In the genomic region with DNA sequence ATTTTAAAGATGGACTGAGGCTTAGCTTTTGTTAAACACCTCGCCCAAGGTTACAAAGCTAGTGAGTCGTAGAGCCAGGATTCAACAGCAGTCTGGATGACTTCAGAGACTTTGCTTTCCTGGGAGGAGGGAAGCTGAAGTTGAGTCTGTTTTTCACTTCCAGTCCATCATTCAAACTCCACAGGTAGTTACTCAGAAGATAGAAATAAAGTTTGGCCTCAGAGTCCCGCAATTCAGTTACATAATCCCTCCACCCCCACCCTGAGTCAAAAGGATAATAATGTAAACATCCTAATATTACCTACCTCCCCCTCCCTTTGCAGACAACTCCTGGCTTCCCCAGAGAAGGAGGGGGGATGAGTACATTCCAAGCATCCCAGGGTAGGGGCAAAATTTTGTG, we compare ENCODE assay signal across 22 cellular contexts. TPM values are rescaled to one million over a fixed set of nuclear protein-coding genes. Genes with fewer than 3 reads are reported as not detected.
DNase-seq lines count a peak whose midpoint lies in the region; ATAC-seq and TF ChIP-seq lines count a peak whose summit lies in the region.
"Had no signal": no experiment of that assay in that cellular context is flagged by ENCODE, and none has a peak within 500 bp of the region (broad histone marks: within the 10 kb centered on the region; RNA-seq: fewer than 3 reads in every experiment).

No MANE protein-coding gene starts in this region.

- CTCF ChIA-PET in PC-3 (lab: Charles Lee) = interaction anchor here (1.5 kb wide), 1 partner anchor 94 kb away, joined by 3 read pairs; no protein-coding TSS in a partner anchor

- H3K4me3 ChIP-seq in heart left ventricle = no peak overlapping the region
- H3K4me3 ChIP-seq in PC-3 (ENCODE audit: low read length) = no peak overlapping the region
- H3K4me3 ChIP-seq in fibroblast of the aortic adventitia (ENCODE audit: low read depth, low read length) = no peak overlapping the region
- H3K4me3 ChIP-seq in stomach = peak overlapping the region in 1 of 4 donors; percentile 0
- no peak overlapping the region for H3K4me3 ChIP-seq in mucosa of descending colon
- H3K4me3 ChIP-seq: ascending aorta, HAP-1, left lung, right lobe of liver, SK-N-MC had no signal

- H3K27me3 ChIP-seq in heart left ventricle = no peaks in the 10 kb centered on the region
- no peaks in the 10 kb centered on the region for H3K27me3 ChIP-seq in PC-3 (ENCODE audit: low read length)
- H3K27me3 ChIP-seq in stomach = no peaks in the 10 kb centered on the region
- H3K27me3 ChIP-seq: ascending aorta, left lung, right lobe of liver had no signal

- no peak for TF ChIP-seq EP300 in stomach (IDR thresholded peaks at IDR 0.05)

- no TSS peak for BruUV-seq in PC-3 (replicated peaks; lab: Mats Ljungman, UMichigan)

- TF ChIP-seq POLR2A in heart left ventricle (IDR thresholded peaks at IDR 0.05) (no peak), stomach (IDR thresholded peaks at IDR 0.05) (no peak)

- WGBS in heart left ventricle, 4 donors = 60 to 71% (median 64%) methylated on average over 3 of the region's 3 CpGs
- WGBS in stomach, 5 donors = 33 to 61% (median 46%) methylated on average over 3 of the region's 3 CpGs

- no peak for TF ChIP-seq CTCF in heart left ventricle (IDR thresholded peaks at IDR 0.05)
- no peak for TF ChIP-seq CTCF in PC-3 (conservative IDR thresholded peaks at IDR 0.05; ENCODE audit: low read depth, low read length)
- TF ChIP-seq CTCF in fibroblast of the aortic adventitia (IDR thresholded peaks at IDR 0.05; ENCODE audit: insufficient read depth, low read length) = no peak
- no peak for TF ChIP-seq CTCF in stomach (IDR thresholded peaks at IDR 0.05)
- no peak for TF ChIP-seq CTCF in mucosa of descending colon (IDR thresholded peaks at IDR 0.05)

- H3K4me1 ChIP-seq in heart left ventricle = peaks cover 6 to 90% (median 72%) of the 10 kb centered on the region in 12 donors
- H3K4me1 ChIP-seq in PC-3 (ENCODE audit: insufficient read depth, low read length) = peaks cover 45% of the 10 kb centered on the region
- peaks cover 62 to 96% (median 82%) of the 10 kb centered on the region in 4 donors for H3K4me1 ChIP-seq in stomach
- H3K4me1 ChIP-seq in mucosa of descending colon (ENCODE audit: low read depth) = peaks cover 3% of the 10 kb centered on the region
- H3K4me1 ChIP-seq: HAP-1 had no signal

- H3K36me3 ChIP-seq in heart left ventricle (peaks cover 0 to 86% (median 63%) of the 10 kb centered on the region in 9 donors), PC-3 (ENCODE audit: low read depth, low read length) (peaks cover 79% of the 10 kb centered on the region), stomach (peaks cover 25 to 95% (median 74%) of the 10 kb centered on the region in 4 donors), mucosa of descending colon (ENCODE audit: low read depth) (no peaks in the 10 kb centered on the region)
- H3K36me3 ChIP-seq: HAP-1, right lobe of liver had no signal

- H3K4me2 ChIP-seq in PC-3 (ENCODE audit: low read length) = peak overlapping the region; percentile 35
- H3K4me2 ChIP-seq: KMS-11 had no signal

- ATAC-seq in heart left ventricle (no peak), PC-3 (peak; percentile 33), mucosa of descending colon (no peak)
- ATAC-seq: left lung had no signal

- H2AFZ ChIP-seq in PC-3 (ENCODE audit: low read length) = no peak overlapping the region

- H3K9me3 ChIP-seq in heart left ventricle (no peaks in the 10 kb centered on the region), PC-3 (ENCODE audit: low read length) (no peaks in the 10 kb centered on the region), stomach (no peaks in the 10 kb centered on the region), mucosa of descending colon (no peaks in the 10 kb centered on the region)
- H3K9me3 ChIP-seq: ascending aorta, HAP-1, left lung, right lobe of liver had no signal

- H3K27ac ChIP-seq in heart left ventricle (peak overlapping the region in 7 of 12 donors; percentile 41 to 99 (median 76)), PC-3 (ENCODE audit: low read length) (no peak overlapping the region; the same call in 1 of the 2 replicates), stomach (peak overlapping the region; percentile 29 to 90 (median 59))
- H3K27ac ChIP-seq: ascending aorta, KMS-11, left lung, right lobe of liver, SK-N-MC had no signal

- peaks cover 56% of the 10 kb centered on the region for H3K79me2 ChIP-seq in PC-3 (ENCODE audit: low read length)

- H3F3A ChIP-seq in PC-3 (ENCODE audit: low read length, unreplicated experiment) = peaks cover 6% of the 10 kb centered on the region

- intact Hi-C loops in heart left ventricle (cut with DNase I) (loop anchor here in 2 of 10 donors (5.0 kb wide), 1 partner anchor 36 kb away; a partner anchor contains a TSS), cardiac septum (cut with DNase I) (no loop called here), PC-3 (cut with micrococcal nuclease) (no loop called here), stomach (cut with DNase I; ENCODE audit: low total_unique reads) (loop anchor here (5.0 kb wide), 1 partner anchor 86 kb away; no protein-coding TSS in a partner anchor), mucosa of descending colon (cut with DNase I, micrococcal nuclease) (no loop called here)

- no peak for DNase-seq in heart left ventricle
- DNase-seq in cardiac septum (ENCODE audit: low spot score) = no peak
- peak; percentile 57 for DNase-seq in PC-3
- peak; percentile 28 for DNase-seq in fibroblast of the aortic adventitia (ENCODE audit: low read depth)
- no peak for DNase-seq in stomach
- no peak for DNase-seq in RPMI8226
- no peak for DNase-seq in mucosa of descending colon
- DNase-seq in C1 segment of cervical spinal cord (lab: John Stamatoyannopoulos, UW) = no peak
- DNase-seq: activated naive CD4-positive, alpha-beta T cell treated with anti-CD3 and anti-CD28 coated beads for 36 hours; left lung; NCI-H1105 treated with DMSO at 0.1 percent for 48 hours; NCI-H2171; NCI-H774; occipital lobe; right lobe of liver; stimulated activated CD4-positive, alpha-beta T cell treated with anti-CD3 and anti-CD28 coated beads, Interleukin-4, amount 100 ng/mL, for 1 hour had no signal

- H3K9me2 ChIP-seq in PC-3 (replicated peaks; ENCODE audit: low read length) = no peaks in the 10 kb centered on the region

- H4K20me1 ChIP-seq in PC-3 (ENCODE audit: low read length) = peaks cover 47% of the 10 kb centered on the region

- no peak overlapping the region for H3K9ac ChIP-seq in PC-3 (ENCODE audit: low read length)
- H3K9ac ChIP-seq: KMS-11 had no signal

- POLR2A ChIA-PET in PC-3 (lab: Charles Lee; ENCODE audit: unreplicated experiment) = interaction anchor here (1.0 kb wide), 1 partner anchor 8 kb away, joined by 3 read pairs; a partner anchor contains a TSS

RNA-seq across cellular contexts. Expression of a gene that starts 8.1 kb away (rescaled TPM):
- 10 to 100 TPM; 23.6 to 60.1 (median 34.9) TPM for total RNA-seq in heart left ventricle
- polyA plus RNA-seq in heart left ventricle = 10 to 100 TPM; 18.2 to 50.7 TPM
- 73.9 TPM for total RNA-seq in cardiac septum
- total RNA-seq in PC-3 (2014; rRNA removed) = 82.6 and 85.9 TPM in 2 replicates
- total RNA-seq in fibroblast of the aortic adventitia (ENCODE audit: low replicate concordance) = 0.41 and 0.90 TPM in 2 replicates
- total RNA-seq in stomach = 10 to 100 TPM in 3 of 5 donors, 1 to 10 TPM in 2; 1.2 to 39.8 (median 27.7) TPM
- polyA plus RNA-seq in stomach = 10 to 100 TPM in 2 of 3 donors, 1 to 10 TPM in 1; 8.5 to 15.0 (median 11.8) TPM
- 10 to 100 TPM in 2 of 3 donors, 1 to 10 TPM in 1; 8.8 to 15.7 (median 13.1) TPM for total RNA-seq in mucosa of descending colon

RNA-seq across cellular contexts. Expression of a gene that starts 21.7 kb away (rescaled TPM):
- total RNA-seq in heart left ventricle = under 1 TPM in 4 of 9 donors, not detected in 5; 0.08 to 0.20 (median 0.15) TPM
- under 1 TPM in 1 of 2 donors, not detected in 1; 0.08 TPM for polyA plus RNA-seq in heart left ventricle
- 0.19 TPM for total RNA-seq in cardiac septum
- 0.29 TPM in 1 of 2 replicates, not detected in the other for total RNA-seq in PC-3 (2014; rRNA removed)
- total RNA-seq in fibroblast of the aortic adventitia (ENCODE audit: low replicate concordance) = not detected in 2 replicates
- not detected for total RNA-seq in stomach
- under 1 TPM in 1 of 3 donors, not detected in 2; 0.30 TPM for polyA plus RNA-seq in stomach
- total RNA-seq in mucosa of descending colon = under 1 TPM in 2 of 3 donors, not detected in 1; 0.23 to 0.46 TPM
- total RNA-seq: ascending aorta, Daoy, left lung, right lobe of liver had no signal
- polyA plus RNA-seq: AG04450 had no signal

RNA-seq across cellular contexts. Expression of a gene that starts 35.4 kb away (rescaled TPM):
- 100 to 1,000 TPM in 1 of 9 donors, 10 to 100 TPM in 8; 53.8 to 130 (median 72.3) TPM for total RNA-seq in heart left ventricle
- polyA plus RNA-seq in heart left ventricle = 100 to 1,000 TPM in 1 of 2 donors, 10 to 100 TPM in 1; 93.8 to 140 TPM
- total RNA-seq in cardiac septum = 71.7 TPM
- 91.9 and 125 TPM in 2 replicates for total RNA-seq in PC-3 (2014; rRNA removed)
- total RNA-seq in fibroblast of the aortic adventitia (ENCODE audit: low replicate concordance) = 31.2 and 60.2 TPM in 2 replicates
- total RNA-seq in stomach = 100 to 1,000 TPM in 2 of 5 donors, 10 to 100 TPM in 3; 28.6 to 137 (median 52.1) TPM
- polyA plus RNA-seq in stomach = 10 to 100 TPM; 70.7 to 88.0 (median 77.8) TPM
- total RNA-seq in mucosa of descending colon = 10 to 100 TPM; 33.5 to 48.0 (median 35.9) TPM

Comparison
In these comparisons a context has a peak if more than half of its experiments do, and no peak if none do; other contexts are left out.
1. DNase-seq: peak in PC-3 (single experiment) and fibroblast of the aortic adventitia (single experiment); none in heart left ventricle (0 of 5), cardiac septum (single experiment), stomach (single experiment), RPMI8226 (single experiment), mucosa of descending colon (0 of 3) and C1 segment of cervical spinal cord (0 of 14).